10 cellular contexts compared by ENCODE assay signal in the genomic region with DNA sequence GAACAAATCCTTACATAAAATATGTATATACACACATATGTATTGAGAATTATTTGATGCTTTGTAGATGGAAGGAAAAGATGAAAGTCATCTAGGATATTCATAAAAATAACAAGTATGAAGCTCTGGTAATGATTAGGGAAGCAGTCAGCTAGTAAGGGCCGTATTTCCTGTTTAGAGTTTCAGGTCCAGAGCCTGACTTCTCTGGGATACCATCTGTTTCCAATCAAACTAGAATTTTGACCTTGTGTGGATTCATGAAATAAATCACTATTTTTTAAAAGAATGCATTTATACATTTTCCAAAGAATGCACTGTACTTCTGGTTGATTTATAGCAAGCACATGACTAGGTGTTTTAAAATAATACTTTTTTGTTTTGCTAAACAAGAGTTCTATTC.
DNase-seq lines count a peak whose midpoint lies in the region; TF ChIP-seq lines count a peak whose summit lies in the region.
"Had no signal": no experiment of that assay in that cellular context is flagged by ENCODE, and none has a peak within 500 bp of the region (broad histone marks: within the 10 kb centered on the region; RNA-seq: fewer than 3 reads in every experiment).

No MANE protein-coding gene starts in this region.

- peak overlapping the region; percentile 42 for H3K27ac ChIP-seq in muscle layer of duodenum (ENCODE audit: low read length)

- H3K4me3 ChIP-seq in MG63 (peak overlapping the region; percentile 53), choroid plexus epithelial cell (ENCODE audit: low read depth, low read length) (peak overlapping the region; percentile 57), muscle layer of duodenum (ENCODE audit: low read depth in 1 of 2, low read length in 2 of 2) (peak overlapping the region in 1 of 2 donors; percentile 31)

- H3K27me3 ChIP-seq in MG63 (no peaks in the 10 kb centered on the region), muscle layer of duodenum (ENCODE audit: low read depth, low read length) (no peaks in the 10 kb centered on the region)

- peak; percentile 90 for DNase-seq in EH (ENCODE audit: low read depth)
- no peak for DNase-seq in MG63
- DNase-seq in choroid plexus epithelial cell (ENCODE audit: low read depth), result peak; percentile 72
- DNase-seq in activated CD8-positive, alpha-beta memory T cell treated with anti-CD3 and anti-CD28 coated beads for 24 hours, result no peak
- no peak for DNase-seq in amygdala (lab: John Stamatoyannopoulos, UW)
- DNase-seq in cerebellar cortex (ENCODE audit: low spot score), result no peak
- no peak for DNase-seq in HuH-7 (ENCODE audit: low spot score)
- DNase-seq: activated CD4-positive, alpha-beta T cell treated with anti-CD3 and anti-CD28 coated beads for 48 hours; stimulated activated naive CD8-positive, alpha-beta T cell treated with anti-CD3 and anti-CD28 coated beads, Interleukin-15, Interleukin-2, amounts not matched to agents 100 U/mL and 50 U/mL, for 24 hours had no signal

- H3K36me3 ChIP-seq in MG63 (no peaks in the 10 kb centered on the region), muscle layer of duodenum (ENCODE audit: control insufficient read depth in 1 of 2, insufficient read depth in 2 of 2, low read length in 2 of 2) (no peaks in the 10 kb centered on the region)

- no peaks in the 10 kb centered on the region for H3K9me3 ChIP-seq in MG63
- no peaks in the 10 kb centered on the region for H3K9me3 ChIP-seq in muscle layer of duodenum (ENCODE audit: control insufficient read depth in 1 of 2, low read length in 2 of 2)

- no peak for TF ChIP-seq CTCF in choroid plexus epithelial cell (conservative IDR thresholded peaks at IDR 0.05; ENCODE audit: low read depth, low read length)

- H3K4me1 ChIP-seq in muscle layer of duodenum (ENCODE audit: control insufficient read depth in 1 of 2, insufficient read depth in 2 of 2, low read length in 2 of 2), result peaks cover 4 to 26% of the 10 kb centered on the region in 2 donors

Comparison
In these comparisons a context has a peak if more than half of its experiments do, and no peak if none do; other contexts are left out.
1. DNase-seq: peak in EH (single experiment) and choroid plexus epithelial cell (single experiment); none in MG63 (single experiment), activated CD8-positive, alpha-beta memory T cell treated with anti-CD3 and anti-CD28 coated beads for 24 hours (single experiment), amygdala (0 of 56), cerebellar cortex (single experiment) and HuH-7 (single experiment).